Comparison of ENCODE assay signal across 15 cellular contexts in genomic region chr1:9340172-9340854, GRCh38. TPM values are rescaled to one million over a fixed set of nuclear protein-coding genes. Genes with fewer than 3 reads are reported as not detected.
DNase-seq lines count a peak whose midpoint lies in the region; ATAC-seq and TF ChIP-seq lines count a peak whose summit lies in the region.
"Had no signal": no experiment of that assay in that cellular context is flagged by ENCODE, and none has a peak within 500 bp of the region (broad histone marks: within the 10 kb centered on the region; RNA-seq: fewer than 3 reads in every experiment).

No MANE protein-coding gene starts in this region.

- H3K27me3 ChIP-seq in esophagus muscularis mucosa (no peaks in the 10 kb centered on the region), muscle layer of colon (ENCODE audit: control insufficient read depth in 1 of 2, insufficient read depth in 2 of 2, low read length in 2 of 2) (no peaks in the 10 kb centered on the region), vagina (no peaks in the 10 kb centered on the region)
- H3K27me3 ChIP-seq: MG63, stomach had no signal

- H3K4me1 ChIP-seq in esophagus muscularis mucosa (peaks cover 44 to 94% (median 91%) of the 10 kb centered on the region in 4 donors), muscle layer of colon (ENCODE audit: insufficient read depth, low read length) (peaks cover 56% of the 10 kb centered on the region), vagina (peaks cover 79% of the 10 kb centered on the region)
- H3K4me1 ChIP-seq: HAP-1 had no signal

- H3K9me3 ChIP-seq in esophagus muscularis mucosa (no peaks in the 10 kb centered on the region), muscle layer of colon (ENCODE audit: low read length) (no peaks in the 10 kb centered on the region), vagina (no peaks in the 10 kb centered on the region)
- H3K9me3 ChIP-seq: HAP-1, MG63, stomach had no signal

- peak; percentile 32 for ATAC-seq in Right ventricle myocardium inferior
- ATAC-seq: SK-N-SH treated with all-trans-retinoic acid at 6 μM for 48 hours had no signal

- H3K27ac ChIP-seq in esophagus muscularis mucosa (replicated peaks in 1 of 4), result peak overlapping the region; percentile 83 to 89 (median 86)
- peak overlapping the region; percentile 45 for H3K27ac ChIP-seq in muscle layer of colon (ENCODE audit: low read depth, low read length)
- H3K27ac ChIP-seq in vagina, result peak overlapping the region; percentile 67
- H3K27ac ChIP-seq: 22Rv1 had no signal

- peak; percentile 39 for DNase-seq in Right ventricle myocardium inferior (ENCODE audit: missing footprints)
- DNase-seq in cardiac septum (ENCODE audit: low spot score), result no peak
- no peak for DNase-seq in esophagus muscularis mucosa (ENCODE audit: extremely low spot score)
- DNase-seq in vagina (ENCODE audit: extremely low spot score in 2 of 2), result no peak
- DNase-seq in D341Med (ENCODE audit: low spot score), result no peak
- no peak for DNase-seq in GM19238 (ENCODE audit: insufficient read length, low spot score)
- no peak for DNase-seq in SK-N-DZ (ENCODE audit: low spot score)
- DNase-seq: activated B cell treated with CpG ODN at 0.5 μM for 24 hours; MG63; naive thymus-derived CD4-positive, alpha-beta T cell; stomach had no signal

- intact Hi-C loops in Right ventricle myocardium inferior (cut with DNase I), result no loop called here
- intact Hi-C loops in cardiac septum (cut with DNase I), result no loop called here
- intact Hi-C loops in esophagus muscularis mucosa (cut with DNase I), result no loop called here
- intact Hi-C loops in vagina (cut with DNase I), result no loop called here

- no peak for TF ChIP-seq EP300 in esophagus muscularis mucosa (IDR thresholded peaks at IDR 0.05)

- no peak for TF ChIP-seq POLR2A in esophagus muscularis mucosa (IDR thresholded peaks at IDR 0.05; ENCODE audit: low read depth)
- TF ChIP-seq POLR2A in vagina (IDR thresholded peaks at IDR 0.05), result no peak

- TF ChIP-seq CTCF in esophagus muscularis mucosa (IDR thresholded peaks at IDR 0.05) (no peak), vagina (IDR thresholded peaks at IDR 0.05) (no peak)

- H3K4me3 ChIP-seq in esophagus muscularis mucosa, result peak overlapping the region in 3 of 4 donors; percentile 25 to 31 (median 26)
- peak overlapping the region in 1 of 2 donors; percentile 38 for H3K4me3 ChIP-seq in muscle layer of colon (ENCODE audit: low read depth in 1 of 2, low read length in 2 of 2)
- no peak overlapping the region for H3K4me3 ChIP-seq in vagina
- H3K4me3 ChIP-seq: HAP-1, MG63, stomach had no signal

- no peak overlapping the region for H3K9ac ChIP-seq in muscle layer of colon (ENCODE audit: low read length)

- H3K36me3 ChIP-seq in esophagus muscularis mucosa (peaks cover 0 to 3% (median 0%) of the 10 kb centered on the region in 4 donors), muscle layer of colon (ENCODE audit: insufficient read depth, low read length) (no peaks in the 10 kb centered on the region), vagina (no peaks in the 10 kb centered on the region)
- H3K36me3 ChIP-seq: HAP-1, MG63, stomach had no signal

- 33% methylated on average over 19 of the region's 24 CpGs for WGBS in esophagus muscularis mucosa

RNA-seq across cellular contexts. Expression of gene SPSB1, which starts 47.6 kb away (rescaled TPM):
- total RNA-seq in Right ventricle myocardium inferior, result 16.5 TPM
- 12.9 TPM for total RNA-seq in cardiac septum
- 100 to 1,000 TPM in 2 of 4 donors, 10 to 100 TPM in 2; 61.0 to 104 (median 97.4) TPM for total RNA-seq in esophagus muscularis mucosa
- total RNA-seq in vagina, result 40.0 TPM
- 1.3 and 1.8 TPM in 2 replicates for polyA plus RNA-seq in SK-N-DZ (2014; cell fraction: cytosol; rRNA removed)
- polyA plus RNA-seq in SK-N-DZ (2014; cell fraction: nucleus; rRNA removed), result 0.81 and 1.3 TPM in 2 replicates

Comparison
In these comparisons a context has a peak if more than half of its experiments do, and no peak if none do; other contexts are left out.
1. H3K4me3 ChIP-seq: peak in esophagus muscularis mucosa (3 of 4); none in vagina (0 of 2).
2. Peak in every context shown above with its lines, with median percentiles within 50 percentile points of each other: H3K27ac ChIP-seq.